ENCODE assay signal across 2 cellular contexts in the genomic region with DNA sequence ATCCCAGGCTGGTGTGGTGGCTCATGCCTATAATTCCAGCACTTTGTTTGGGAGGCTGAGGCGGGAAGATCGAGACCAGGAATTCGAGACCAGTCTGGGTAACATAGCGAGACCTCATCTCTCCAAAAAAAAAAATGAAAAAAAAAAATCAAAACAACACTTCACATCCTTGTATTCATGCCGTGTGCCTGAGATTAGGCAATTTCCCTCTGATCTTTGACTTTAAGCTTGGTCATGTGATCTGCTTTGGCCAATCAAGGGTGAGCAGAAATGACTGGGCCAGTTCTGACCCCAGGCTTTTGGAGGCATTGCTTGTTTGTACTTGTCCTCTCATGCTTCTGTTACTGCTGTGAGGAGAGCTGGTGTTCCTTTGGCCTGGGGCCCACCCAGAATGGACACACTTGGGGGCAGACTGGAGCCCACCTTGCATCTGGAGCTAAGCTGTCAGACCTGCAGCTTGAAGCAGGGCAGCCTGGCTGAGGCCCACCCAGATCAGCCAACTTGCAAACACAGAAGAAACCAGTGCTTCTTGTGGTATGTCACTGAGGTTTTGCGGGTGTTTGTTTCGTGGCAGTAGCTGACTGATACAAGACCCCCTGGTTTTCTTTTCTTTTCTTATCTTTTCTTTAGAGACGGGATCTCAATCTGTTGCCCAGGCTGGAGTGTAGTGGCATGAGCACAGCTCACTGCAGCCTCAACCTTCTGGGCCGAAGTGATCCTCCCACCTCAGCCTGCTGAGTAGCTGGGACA.
TF ChIP-seq lines count a peak whose summit lies in the region.

No MANE protein-coding gene starts in this region.

TF ChIP-seq in SK-N-SH treated with all-trans-retinoic acid at 6 μM for 48 hours, 23 proteins besides CTCF, POLR2A, EP300 and RAD21:
- TF ChIP-seq TOX (CRISPR knock-in tag; IDR thresholded peaks at IDR 0.05; ENCODE audit: borderline replicate concordance) (no peak), ZFP3 (CRISPR knock-in tag; IDR thresholded peaks at IDR 0.05) (no peak), ZFP30 (CRISPR knock-in tag; IDR thresholded peaks at IDR 0.05) (no peak), SNAI2 (CRISPR knock-in tag; IDR thresholded peaks at IDR 0.05) (no peak), BACH2 (CRISPR knock-in tag; IDR thresholded peaks at IDR 0.05; ENCODE audit: borderline replicate concordance) (no peak), ARNTL (CRISPR knock-in tag; IDR thresholded peaks at IDR 0.05; ENCODE audit: borderline replicate concordance, low read depth) (no peak), ZNF8 (CRISPR knock-in tag; IDR thresholded peaks at IDR 0.05) (peak; percentile 91)
TF ChIP-seq in SK-N-SH treated with all-trans-retinoic acid at 6 μM for 48 hours: peak in this region for 1.

TF ChIP-seq in SK-N-SH, 30 proteins besides CTCF, POLR2A, EP300 and RAD21:
- no peak for TF ChIP-seq GABPA (IDR thresholded peaks at IDR 0.05; ENCODE audit: low read depth)
- no peak for TF ChIP-seq YY1 (IDR thresholded peaks at IDR 0.05; ENCODE audit: low read depth)
- TF ChIP-seq ELF1 (IDR thresholded peaks at IDR 0.05), result no peak
- TF ChIP-seq TEAD4 (IDR thresholded peaks at IDR 0.05; ENCODE audit: borderline replicate concordance, insufficient read depth), result no peak
- no peak for TF ChIP-seq POLR2AphosphoS5 (IDR thresholded peaks at IDR 0.05; ENCODE audit: low read depth, low read length)
- no peak for TF ChIP-seq MEF2A (IDR thresholded peaks at IDR 0.05; ENCODE audit: borderline replicate concordance, low read depth)
- TF ChIP-seq, protein P1, sequence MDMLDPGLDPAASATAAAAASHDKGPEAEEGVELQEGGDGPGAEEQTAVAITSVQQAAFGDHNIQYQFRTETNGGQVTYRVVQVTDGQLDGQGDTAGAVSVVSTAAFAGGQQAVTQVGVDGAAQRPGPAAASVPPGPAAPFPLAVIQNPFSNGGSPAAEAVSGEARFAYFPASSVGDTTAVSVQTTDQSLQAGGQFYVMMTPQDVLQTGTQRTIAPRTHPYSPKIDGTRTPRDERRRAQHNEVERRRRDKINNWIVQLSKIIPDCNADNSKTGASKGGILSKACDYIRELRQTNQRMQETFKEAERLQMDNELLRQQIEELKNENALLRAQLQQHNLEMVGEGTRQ (IDR thresholded peaks at IDR 0.05; ENCODE audit: borderline replicate concordance, low read depth, low read length), result no peak
- no peak for TF ChIP-seq RFX5 (IDR thresholded peaks at IDR 0.05; ENCODE audit: low read length)
- no peak for TF ChIP-seq MAX (IDR thresholded peaks at IDR 0.05; ENCODE audit: low read depth)
- no peak for TF ChIP-seq MXI1 (IDR thresholded peaks at IDR 0.05; ENCODE audit: low read depth, low read length)
- TF ChIP-seq GATA2 (CRISPR knock-in tag; IDR thresholded peaks at IDR 0.05), result no peak
- no peak for TF ChIP-seq FOSL2 (IDR thresholded peaks at IDR 0.05; ENCODE audit: borderline replicate concordance, low read depth)
- no peak for TF ChIP-seq SIN3A (IDR thresholded peaks at IDR 0.05; ENCODE audit: borderline replicate concordance, low read depth, low read length)
